Comparison of ENCODE assay signal across 8 cellular contexts in the genomic region with DNA sequence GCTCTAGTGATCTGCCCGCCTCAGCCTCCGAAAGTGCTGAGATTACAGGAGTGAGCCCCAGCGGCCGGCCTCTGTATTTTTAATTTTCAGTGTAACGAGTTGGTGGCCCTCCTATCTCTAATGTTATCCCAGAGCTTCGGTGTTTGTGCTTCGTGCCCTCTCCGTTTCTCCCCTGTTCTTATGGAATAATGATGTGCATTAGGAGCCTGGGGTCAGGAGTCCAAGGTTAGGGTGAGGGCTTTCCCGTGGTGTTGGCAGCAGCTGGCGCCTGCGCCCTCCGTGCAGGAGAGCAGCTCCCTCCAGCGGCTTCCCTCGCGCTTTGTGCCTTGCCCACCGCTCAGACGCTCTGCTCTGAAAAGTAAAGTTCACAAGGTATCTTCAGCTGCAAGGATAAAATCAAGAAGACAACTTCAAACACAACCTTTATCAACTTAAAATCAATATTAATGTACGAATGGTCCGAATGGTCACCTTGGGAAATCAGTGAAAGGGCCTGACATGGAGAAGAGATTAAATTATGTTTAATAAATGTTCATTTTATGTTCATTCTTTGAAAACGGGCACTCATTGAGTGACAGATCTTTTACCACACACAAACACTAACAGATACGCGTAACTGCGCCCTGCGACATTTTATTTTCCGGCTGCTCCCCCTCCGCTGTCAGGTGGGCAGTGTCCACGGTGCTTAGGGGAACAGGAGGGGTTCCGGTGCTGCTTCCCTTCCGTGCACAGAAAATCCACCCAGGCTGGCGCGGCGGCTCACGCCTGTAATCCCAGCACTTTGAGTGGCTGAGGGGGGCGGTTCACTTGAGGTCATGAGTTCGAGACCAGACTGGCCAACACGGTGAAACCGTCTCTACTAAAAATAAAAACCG.
DNase-seq lines count a peak whose midpoint lies in the region; ATAC-seq and TF ChIP-seq lines count a peak whose summit lies in the region.

No MANE protein-coding gene starts in this region.

- CTCF ChIA-PET in CD4-positive, alpha-beta T cell (lab: Charles Lee) = interaction anchor here (0.7 to 0.8 kb wide), 2 partner anchors 278 to 460 kb away, joined by 3 read pairs; no protein-coding TSS in a partner anchor

- 63% methylated on average over 36 of the region's 38 CpGs for WGBS in suprapubic skin

- no peaks in the 10 kb centered on the region for H3K36me3 ChIP-seq in effector memory CD4-positive, alpha-beta T cell (ENCODE audit: control insufficient read depth, insufficient read depth, low read length)
- H3K36me3 ChIP-seq in suprapubic skin = no peaks in the 10 kb centered on the region

- H3K27me3 Mint-ChIP-seq in CD4-positive, alpha-beta T cell = no peaks in the 10 kb centered on the region

- H3K4me1 ChIP-seq in effector memory CD4-positive, alpha-beta T cell (ENCODE audit: control insufficient read depth, insufficient read depth, low read length, poor library complexity, severe bottlenecking) = peaks cover 6% of the 10 kb centered on the region
- peaks cover 16% of the 10 kb centered on the region for H3K4me1 ChIP-seq in suprapubic skin

- ATAC-seq in CD4-positive, alpha-beta T cell (ENCODE audit: poor library complexity) = peak; percentile 58
- peak; percentile 26 for ATAC-seq in HG03066 (IDR thresholded peaks at IDR 0.05; ENCODE audit: low read depth, unreplicated experiment)

- H3K4me3 Mint-ChIP-seq in CD4-positive, alpha-beta T cell = peak overlapping the region; percentile 81

- no peak for TF ChIP-seq POLR2A in suprapubic skin (IDR thresholded peaks at IDR 0.05)

- DNase-seq in CD4-positive, alpha-beta T cell = peak; percentile 26 to 47 (median 37)
- peak; percentile 56 to 65 for DNase-seq in activated CD4-positive, alpha-beta T cell treated with anti-CD3 and anti-CD28 coated beads, Interleukin-2, amount 50 U/mL, for 48 hours
- peak in 1 of 3 donors; percentile 26 for DNase-seq in effector memory CD4-positive, alpha-beta T cell
- peak; percentile 77 for DNase-seq in mucosa of gallbladder (ENCODE audit: low spot score)
- DNase-seq in suprapubic skin (ENCODE audit: low spot score in 2 of 2) = no peak
- DNase-seq in NK-92 (lab: John Stamatoyannopoulos, UW; ENCODE audit: unreplicated experiment) = no peak
- no peak for DNase-seq in RKO (ENCODE audit: low spot score)

- TF ChIP-seq EP300 in suprapubic skin (IDR thresholded peaks at IDR 0.05) = no peak

- H3K27me3 ChIP-seq in CD4-positive, alpha-beta T cell (ENCODE audit: control insufficient read depth, insufficient read depth, low read length) = no peaks in the 10 kb centered on the region
- H3K27me3 ChIP-seq in effector memory CD4-positive, alpha-beta T cell (replicated peaks; ENCODE audit: control insufficient read depth, insufficient read depth, low read length, poor library complexity, severe bottlenecking) = no peaks in the 10 kb centered on the region
- no peaks in the 10 kb centered on the region for H3K27me3 ChIP-seq in suprapubic skin

- no peaks in the 10 kb centered on the region for H3K36me3 Mint-ChIP-seq in CD4-positive, alpha-beta T cell (ENCODE audit: low read depth)

- H3K27ac ChIP-seq in CD4-positive, alpha-beta T cell (ENCODE audit: low read depth, low read length) = no peak overlapping the region
- H3K27ac ChIP-seq in effector memory CD4-positive, alpha-beta T cell (ENCODE audit: insufficient read depth, low read length, poor library complexity, severe bottlenecking) = no peak overlapping the region
- H3K27ac ChIP-seq in suprapubic skin = no peak overlapping the region

- POLR2A ChIA-PET in CD4-positive, alpha-beta T cell (lab: Charles Lee) = no interaction called here

- TF ChIP-seq CTCF in CD4-positive, alpha-beta T cell (IDR thresholded peaks at IDR 0.05) = peak; percentile 35
- no peak for TF ChIP-seq CTCF in suprapubic skin (IDR thresholded peaks at IDR 0.05)

- peaks cover 15% of the 10 kb centered on the region for H3K4me1 Mint-ChIP-seq in CD4-positive, alpha-beta T cell (ENCODE audit: low read depth)

- intact Hi-C loops in CD4-positive, alpha-beta T cell (cut with DNase I, micrococcal nuclease) = loop anchor here in 1 of 2 experiments (5.0 kb wide), 1 partner anchor 249 kb away; no protein-coding TSS in a partner anchor

- H3K9me3 ChIP-seq in CD4-positive, alpha-beta T cell (ENCODE audit: control insufficient read depth, low read length) = no peaks in the 10 kb centered on the region
- H3K9me3 ChIP-seq in effector memory CD4-positive, alpha-beta T cell (ENCODE audit: control insufficient read depth, low read length) = no peaks in the 10 kb centered on the region
- no peaks in the 10 kb centered on the region for H3K9me3 ChIP-seq in suprapubic skin

- peak overlapping the region; percentile 45 for H3K27ac Mint-ChIP-seq in CD4-positive, alpha-beta T cell

- peak overlapping the region; percentile 53 for H3K4me3 ChIP-seq in effector memory CD4-positive, alpha-beta T cell (ENCODE audit: insufficient read depth, low read depth, low read length, poor library complexity, severe bottlenecking)
- H3K4me3 ChIP-seq in suprapubic skin = peak overlapping the region; percentile 71

- H3K9me3 Mint-ChIP-seq in CD4-positive, alpha-beta T cell = no peaks in the 10 kb centered on the region

Comparison
In these comparisons a context has a peak if more than half of its experiments do, and no peak if none do; other contexts are left out.
1. DNase-seq: peak in CD4-positive, alpha-beta T cell (10 of 10), activated CD4-positive, alpha-beta T cell treated with anti-CD3 and anti-CD28 coated beads, Interleukin-2, amount 50 U/mL, for 48 hours (2 of 2) and mucosa of gallbladder (single experiment); none in suprapubic skin (0 of 2), NK-92 (single experiment) and RKO (single experiment).